Comparison of ENCODE assay signal across 1 cellular context in the genomic region with DNA sequence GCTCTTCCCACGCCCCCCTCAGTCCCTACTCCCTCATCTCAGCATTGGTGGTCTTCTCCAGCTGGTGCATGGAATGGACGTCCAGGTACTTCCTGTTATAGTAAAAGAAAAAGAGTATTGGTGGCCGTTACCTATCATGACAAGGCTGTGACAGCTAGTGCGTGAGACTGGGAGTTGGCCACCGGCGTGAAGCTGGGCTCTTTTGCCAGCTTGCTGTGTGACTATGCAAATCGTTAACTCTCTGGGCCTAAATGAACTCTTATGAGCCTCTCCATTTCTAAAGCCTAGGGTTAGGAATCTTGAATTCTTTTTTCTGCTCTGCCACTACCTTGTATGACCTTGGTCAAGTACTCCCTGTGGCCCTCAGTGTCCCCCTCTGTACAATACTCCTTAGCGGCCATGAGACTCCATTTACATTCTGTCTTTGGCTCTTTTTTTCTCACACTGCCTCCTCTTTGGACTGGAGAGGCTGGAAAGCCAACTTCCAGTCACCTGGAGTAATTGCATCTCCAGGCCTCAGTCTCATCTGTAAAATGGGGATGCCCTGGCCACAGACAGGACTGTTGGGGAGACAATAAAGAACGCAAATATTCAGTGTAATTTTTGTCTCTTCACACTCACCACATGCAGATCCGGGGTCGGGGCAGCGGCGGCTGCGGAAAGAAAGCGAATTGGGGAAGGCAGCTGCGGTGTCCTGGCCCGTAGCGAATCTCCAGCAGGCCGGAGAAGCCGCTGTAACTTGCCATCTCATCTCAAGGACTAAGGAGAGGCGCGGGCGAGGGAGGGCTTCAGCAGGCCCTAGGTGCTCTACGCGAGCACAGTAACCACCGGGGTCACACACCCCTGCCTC.
TF ChIP-seq lines count a peak whose summit lies in the region.

No MANE protein-coding gene starts in this region.

TF ChIP-seq in GM23338, 12 proteins besides CTCF, POLR2A, EP300 and RAD21:
- TF ChIP-seq ZNF462 (CRISPR knock-in tag; IDR thresholded peaks at IDR 0.05): no peak
- TF ChIP-seq JUNB (IDR thresholded peaks at IDR 0.05; ENCODE audit: unreplicated experiment): no peak
- no peak for TF ChIP-seq EZH2 (IDR thresholded peaks at IDR 0.05; ENCODE audit: low read depth, unreplicated experiment)
- TF ChIP-seq, protein P1, sequence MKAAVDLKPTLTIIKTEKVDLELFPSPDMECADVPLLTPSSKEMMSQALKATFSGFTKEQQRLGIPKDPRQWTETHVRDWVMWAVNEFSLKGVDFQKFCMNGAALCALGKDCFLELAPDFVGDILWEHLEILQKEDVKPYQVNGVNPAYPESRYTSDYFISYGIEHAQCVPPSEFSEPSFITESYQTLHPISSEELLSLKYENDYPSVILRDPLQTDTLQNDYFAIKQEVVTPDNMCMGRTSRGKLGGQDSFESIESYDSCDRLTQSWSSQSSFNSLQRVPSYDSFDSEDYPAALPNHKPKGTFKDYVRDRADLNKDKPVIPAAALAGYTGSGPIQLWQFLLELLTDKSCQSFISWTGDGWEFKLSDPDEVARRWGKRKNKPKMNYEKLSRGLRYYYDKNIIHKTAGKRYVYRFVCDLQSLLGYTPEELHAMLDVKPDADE (IDR thresholded peaks at IDR 0.05): no peak
- TF ChIP-seq EZH2phosphoT487 (IDR thresholded peaks at IDR 0.05; ENCODE audit: unreplicated experiment): no peak
- no peak for TF ChIP-seq ZNF114 (CRISPR knock-in tag; IDR thresholded peaks at IDR 0.05)
- TF ChIP-seq STAT1 (IDR thresholded peaks at IDR 0.05; ENCODE audit: unreplicated experiment): no peak
- TF ChIP-seq CREB1 (CRISPR knock-in tag; IDR thresholded peaks at IDR 0.05; ENCODE audit: low read depth): no peak
- TF ChIP-seq, protein P2, sequence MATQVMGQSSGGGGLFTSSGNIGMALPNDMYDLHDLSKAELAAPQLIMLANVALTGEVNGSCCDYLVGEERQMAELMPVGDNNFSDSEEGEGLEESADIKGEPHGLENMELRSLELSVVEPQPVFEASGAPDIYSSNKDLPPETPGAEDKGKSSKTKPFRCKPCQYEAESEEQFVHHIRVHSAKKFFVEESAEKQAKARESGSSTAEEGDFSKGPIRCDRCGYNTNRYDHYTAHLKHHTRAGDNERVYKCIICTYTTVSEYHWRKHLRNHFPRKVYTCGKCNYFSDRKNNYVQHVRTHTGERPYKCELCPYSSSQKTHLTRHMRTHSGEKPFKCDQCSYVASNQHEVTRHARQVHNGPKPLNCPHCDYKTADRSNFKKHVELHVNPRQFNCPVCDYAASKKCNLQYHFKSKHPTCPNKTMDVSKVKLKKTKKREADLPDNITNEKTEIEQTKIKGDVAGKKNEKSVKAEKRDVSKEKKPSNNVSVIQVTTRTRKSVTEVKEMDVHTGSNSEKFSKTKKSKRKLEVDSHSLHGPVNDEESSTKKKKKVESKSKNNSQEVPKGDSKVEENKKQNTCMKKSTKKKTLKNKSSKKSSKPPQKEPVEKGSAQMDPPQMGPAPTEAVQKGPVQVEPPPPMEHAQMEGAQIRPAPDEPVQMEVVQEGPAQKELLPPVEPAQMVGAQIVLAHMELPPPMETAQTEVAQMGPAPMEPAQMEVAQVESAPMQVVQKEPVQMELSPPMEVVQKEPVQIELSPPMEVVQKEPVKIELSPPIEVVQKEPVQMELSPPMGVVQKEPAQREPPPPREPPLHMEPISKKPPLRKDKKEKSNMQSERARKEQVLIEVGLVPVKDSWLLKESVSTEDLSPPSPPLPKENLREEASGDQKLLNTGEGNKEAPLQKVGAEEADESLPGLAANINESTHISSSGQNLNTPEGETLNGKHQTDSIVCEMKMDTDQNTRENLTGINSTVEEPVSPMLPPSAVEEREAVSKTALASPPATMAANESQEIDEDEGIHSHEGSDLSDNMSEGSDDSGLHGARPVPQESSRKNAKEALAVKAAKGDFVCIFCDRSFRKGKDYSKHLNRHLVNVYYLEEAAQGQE (IDR thresholded peaks at IDR 0.05; ENCODE audit: unreplicated experiment): no peak
- no peak for TF ChIP-seq ZNF331 (CRISPR knock-in tag; IDR thresholded peaks at IDR 0.05; ENCODE audit: low read depth)
- TF ChIP-seq POLR2AphosphoS5 (IDR thresholded peaks at IDR 0.05; ENCODE audit: low read depth): no peak
- TF ChIP-seq NANOG (IDR thresholded peaks at IDR 0.05; ENCODE audit: borderline replicate concordance): no peak
